Comparison of ENCODE assay signal across 8 cellular contexts in the genomic region with DNA sequence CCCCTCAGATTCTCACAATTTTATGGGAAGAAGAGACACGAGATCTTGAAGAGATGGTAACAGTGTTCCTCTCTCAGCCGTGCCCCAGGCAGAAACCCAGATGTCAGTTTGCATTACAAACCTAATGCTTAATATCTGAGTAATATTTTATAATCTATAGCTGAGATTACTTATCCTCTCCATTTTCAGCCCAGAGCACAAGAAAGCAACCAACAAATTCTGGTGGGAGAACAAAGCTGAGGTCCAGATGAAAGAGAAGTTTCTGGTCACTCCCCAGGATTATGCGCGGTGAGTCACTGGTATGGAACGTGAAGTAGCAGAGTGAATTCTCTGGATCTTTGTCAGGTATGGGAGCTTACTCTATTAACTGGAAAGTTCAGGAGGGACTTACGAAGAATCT. TPM values are rescaled to one million over a fixed set of nuclear protein-coding genes. Genes with fewer than 3 reads are reported as not detected.
DNase-seq lines count a peak whose midpoint lies in the region; TF ChIP-seq lines count a peak whose summit lies in the region.

No MANE protein-coding gene starts in this region.

- H3K36me3 Mint-ChIP-seq in activated naive CD4-positive, alpha-beta T cell treated with anti-CD3 and anti-CD28 coated beads for 36 hours (ENCODE audit: low read depth) = peaks cover 37% of the 10 kb centered on the region
- peaks cover 42% of the 10 kb centered on the region for H3K36me3 Mint-ChIP-seq in activated CD4-positive, alpha-beta memory T cell treated with anti-CD3 and anti-CD28 coated beads for 36 hours

- intact Hi-C loops in activated naive CD4-positive, alpha-beta T cell treated with anti-CD3 and anti-CD28 coated beads for 36 hours (cut with micrococcal nuclease) = loop anchor here (1.0 to 5.0 kb wide), 5 partner anchors 58 to 322 kb away; partner anchors contain the start of genes CBL, DDX6 and HYOU1
- intact Hi-C loops in activated CD4-positive, alpha-beta memory T cell treated with anti-CD3 and anti-CD28 coated beads for 36 hours (cut with micrococcal nuclease) = loop anchor here (1.0 to 5.0 kb wide), 4 partner anchors 19 to 695 kb away; partner anchors contain the start of genes CD3E, DDX6, RPS25 and SLC37A4
- intact Hi-C loops in spleen (cut with DNase I; ENCODE audit: low total_unique reads) = no loop called here

- H3K27me3 Mint-ChIP-seq in activated naive CD4-positive, alpha-beta T cell treated with anti-CD3 and anti-CD28 coated beads for 36 hours (ENCODE audit: low read depth) = no peaks in the 10 kb centered on the region
- H3K27me3 Mint-ChIP-seq in activated CD4-positive, alpha-beta memory T cell treated with anti-CD3 and anti-CD28 coated beads for 36 hours = no peaks in the 10 kb centered on the region

- H3K4me3 Mint-ChIP-seq in activated naive CD4-positive, alpha-beta T cell treated with anti-CD3 and anti-CD28 coated beads for 36 hours = peak overlapping the region; percentile 88
- peak overlapping the region; percentile 88 for H3K4me3 Mint-ChIP-seq in activated CD4-positive, alpha-beta memory T cell treated with anti-CD3 and anti-CD28 coated beads for 36 hours

- H3K4me1 ChIP-seq in spleen = peaks cover 17 to 53% (median 35%) of the 10 kb centered on the region in 6 donors

- CTCF ChIA-PET in activated naive CD4-positive, alpha-beta T cell treated with anti-CD3 and anti-CD28 coated beads for 36 hours (lab: Charles Lee) = interaction anchor here (0.7 to 2.2 kb wide), 3 partner anchors 18 to 33 kb away, joined by 3 to 6 read pairs (median 5); no protein-coding TSS in a partner anchor
- CTCF ChIA-PET in activated CD4-positive, alpha-beta memory T cell treated with anti-CD3 and anti-CD28 coated beads for 36 hours (lab: Charles Lee) = interaction anchor here (0.7 to 1.2 kb wide), 2 partner anchors 108 to 324 kb away, joined by 3 read pairs; no protein-coding TSS in a partner anchor

- peaks cover 36% of the 10 kb centered on the region for H3K4me1 Mint-ChIP-seq in activated naive CD4-positive, alpha-beta T cell treated with anti-CD3 and anti-CD28 coated beads for 36 hours (ENCODE audit: low read depth)
- peaks cover 28% of the 10 kb centered on the region for H3K4me1 Mint-ChIP-seq in activated CD4-positive, alpha-beta memory T cell treated with anti-CD3 and anti-CD28 coated beads for 36 hours (ENCODE audit: low read depth)

- TF ChIP-seq POLR2A in spleen (IDR thresholded peaks at IDR 0.05) = no peak

- DNase-seq in activated naive CD4-positive, alpha-beta T cell treated with anti-CD3 and anti-CD28 coated beads for 36 hours = no peak
- DNase-seq in activated naive CD4-positive, alpha-beta T cell treated with Interleukin-2 at 50 U/mL for 16 hours = no peak
- no peak for DNase-seq in activated CD4-positive, alpha-beta memory T cell treated with anti-CD3 and anti-CD28 coated beads for 36 hours
- DNase-seq in spleen (no peak), NCI-H345 (lab: John Stamatoyannopoulos, UW) (no peak)
- no peak for DNase-seq in central memory CD4-positive, alpha-beta T cell
- DNase-seq in stimulated activated CD4-positive, alpha-beta T cell treated with anti-CD3 and anti-CD28 coated beads, Interleukin-2, amount 100 ng/mL, for 48 hours = no peak

- H3K27me3 ChIP-seq in spleen (replicated peaks in 1 of 7) = no peaks in the 10 kb centered on the region

- POLR2A ChIA-PET in activated CD4-positive, alpha-beta memory T cell treated with anti-CD3 and anti-CD28 coated beads for 36 hours (lab: Charles Lee) = interaction anchor here (1.5 to 2.1 kb wide), 2 partner anchors 16 to 20 kb away, joined by 4 to 7 read pairs; partner anchors contain the start of gene TRAPPC4

- H3K27ac ChIP-seq in spleen = peak overlapping the region in 5 of 8 donors; percentile 80 to 90 (median 89)

- no peaks in the 10 kb centered on the region for H3K9me3 ChIP-seq in spleen

- peaks cover 0 to 49% (median 32%) of the 10 kb centered on the region in 6 donors for H3K36me3 ChIP-seq in spleen

- peak overlapping the region; percentile 96 for H3K27ac Mint-ChIP-seq in activated naive CD4-positive, alpha-beta T cell treated with anti-CD3 and anti-CD28 coated beads for 36 hours
- peak overlapping the region; percentile 94 for H3K27ac Mint-ChIP-seq in activated CD4-positive, alpha-beta memory T cell treated with anti-CD3 and anti-CD28 coated beads for 36 hours

- H3K9me3 Mint-ChIP-seq in activated naive CD4-positive, alpha-beta T cell treated with anti-CD3 and anti-CD28 coated beads for 36 hours = no peaks in the 10 kb centered on the region
- no peaks in the 10 kb centered on the region for H3K9me3 Mint-ChIP-seq in activated CD4-positive, alpha-beta memory T cell treated with anti-CD3 and anti-CD28 coated beads for 36 hours

- TF ChIP-seq CTCF in spleen (IDR thresholded peaks at IDR 0.05 in 8 of 11, conservative IDR thresholded peaks at IDR 0.05 in 3 of 11) = no peak

- peak overlapping the region; percentile 65 for H3K4me3 ChIP-seq in iPS-11a (ENCODE audit: low read depth, low read length)
- peak overlapping the region; percentile 62 to 87 (median 81) for H3K4me3 ChIP-seq in spleen

- 59 to 73% (median 68%) methylated on average over 6 of the region's 6 CpGs for WGBS in spleen, 5 donors

RNA-seq across cellular contexts. Expression of gene CENATAC, which starts 0.9 kb away (rescaled TPM):
- total RNA-seq in activated naive CD4-positive, alpha-beta T cell treated with anti-CD3 and anti-CD28 coated beads for 36 hours = 10 to 100 TPM; 17.4 to 18.0 TPM
- 10 to 100 TPM; 21.4 to 22.3 TPM for total RNA-seq in activated CD4-positive, alpha-beta memory T cell treated with anti-CD3 and anti-CD28 coated beads for 36 hours
- total RNA-seq in spleen = 10 to 100 TPM; 39.2 to 86.2 (median 66.7) TPM
- 10 to 100 TPM; 27.0 to 80.8 (median 44.1) TPM for polyA plus RNA-seq in spleen

RNA-seq across cellular contexts. Expression of gene RPS25, which starts 19.3 kb away (rescaled TPM):
- 1,000 to 10,000 TPM; 2,183 to 2,206 TPM for total RNA-seq in activated naive CD4-positive, alpha-beta T cell treated with anti-CD3 and anti-CD28 coated beads for 36 hours
- 1,000 to 10,000 TPM; 1,852 to 1,922 TPM for total RNA-seq in activated CD4-positive, alpha-beta memory T cell treated with anti-CD3 and anti-CD28 coated beads for 36 hours
- 1,000 to 10,000 TPM in 6 of 7 donors, 100 to 1,000 TPM in 1; 945 to 1,264 (median 1,141) TPM for total RNA-seq in spleen
- 1,000 to 10,000 TPM; 4,407 to 5,214 (median 4,978) TPM for polyA plus RNA-seq in spleen

RNA-seq across cellular contexts. Expression of gene TRAPPC4, which starts 19.7 kb away (rescaled TPM):
- 10 to 100 TPM; 66.4 to 69.9 TPM for total RNA-seq in activated naive CD4-positive, alpha-beta T cell treated with anti-CD3 and anti-CD28 coated beads for 36 hours
- total RNA-seq in activated CD4-positive, alpha-beta memory T cell treated with anti-CD3 and anti-CD28 coated beads for 36 hours = 10 to 100 TPM; 86.4 to 87.8 TPM
- total RNA-seq in spleen = 10 to 100 TPM; 43.0 to 61.8 (median 54.4) TPM
- polyA plus RNA-seq in spleen = 10 to 100 TPM; 33.1 to 53.0 (median 47.6) TPM

RNA-seq across cellular contexts. Expression of gene FOXR1, which starts 27.3 kb away (rescaled TPM):
- total RNA-seq in activated naive CD4-positive, alpha-beta T cell treated with anti-CD3 and anti-CD28 coated beads for 36 hours = not detected
- not detected for total RNA-seq in activated CD4-positive, alpha-beta memory T cell treated with anti-CD3 and anti-CD28 coated beads for 36 hours
- total RNA-seq in spleen = not detected
- polyA plus RNA-seq in spleen = not detected

RNA-seq across cellular contexts. Expression of gene SLC37A4, which starts 31.9 kb away (rescaled TPM):
- 10 to 100 TPM; 28.3 to 30.3 TPM for total RNA-seq in activated naive CD4-positive, alpha-beta T cell treated with anti-CD3 and anti-CD28 coated beads for 36 hours
- 10 to 100 TPM; 33.4 to 37.0 TPM for total RNA-seq in activated CD4-positive, alpha-beta memory T cell treated with anti-CD3 and anti-CD28 coated beads for 36 hours
- total RNA-seq in spleen = 10 to 100 TPM in 6 of 7 donors, 1 to 10 TPM in 1; 9.9 to 26.0 (median 15.9) TPM
- polyA plus RNA-seq in spleen = 10 to 100 TPM in 2 of 3 donors, 1 to 10 TPM in 1; 8.2 to 12.6 (median 10.1) TPM
